In genomic region chr7:101626069-101626671, GRCh38 we compare ENCODE assay signal across 20 cellular contexts. TPM values are rescaled to one million over a fixed set of nuclear protein-coding genes. Genes with fewer than 3 reads are reported as not detected.
"Had no signal": no experiment of that assay in that cellular context is flagged by ENCODE, and none has a peak within 500 bp of the region (broad histone marks: within the 10 kb centered on the region; RNA-seq: fewer than 3 reads in every experiment).

No MANE protein-coding gene starts in this region.

- H3K27me3 ChIP-seq: gastrocnemius medialis had no signal

- H3K9me3 Mint-ChIP-seq: naive B cell; stimulated activated naive CD8-positive, alpha-beta T cell treated with anti-CD3 and anti-CD28 coated beads, Interleukin-15, Interleukin-2, amounts not matched to agents 100 ng/mL and 50 ng/mL, for 24 hours; type B pancreatic cell had no signal

- H3K9me3 ChIP-seq: gastrocnemius medialis, heart right ventricle had no signal

- ATAC-seq: gastrocnemius medialis, heart right ventricle had no signal

- H3K27ac Mint-ChIP-seq: stimulated activated naive CD8-positive, alpha-beta T cell treated with anti-CD3 and anti-CD28 coated beads, Interleukin-15, Interleukin-2, amounts not matched to agents 100 ng/mL and 50 ng/mL, for 24 hours; type B pancreatic cell had no signal

- H3K4me3 Mint-ChIP-seq: naive B cell; stimulated activated naive CD8-positive, alpha-beta T cell treated with anti-CD3 and anti-CD28 coated beads, Interleukin-15, Interleukin-2, amounts not matched to agents 100 ng/mL and 50 ng/mL, for 24 hours; type B pancreatic cell had no signal

- H3K36me3 ChIP-seq: gastrocnemius medialis, heart right ventricle had no signal

- H3K36me3 Mint-ChIP-seq: naive B cell, type B pancreatic cell had no signal

- H3K27ac ChIP-seq: gastrocnemius medialis, heart right ventricle had no signal

- H3K4me3 ChIP-seq: gastrocnemius medialis, heart right ventricle, lung had no signal

- DNase-seq: activated CD4-positive, CD25-positive, alpha-beta regulatory T cell treated with anti-CD3 and anti-CD28 coated beads, Interleukin-2, amount 50 U/mL, for 72 hours; activated naive CD4-positive, alpha-beta T cell treated with Interleukin-2 at 50 U/mL for 16 hours; activated T-cell treated with anti-CD3 and anti-CD28 coated beads for 4 hours; aorta; erythroblast; gastrocnemius medialis; heart right ventricle; naive B cell; nucleus accumbens; small intestine; stimulated activated CD4-positive, alpha-beta T cell treated with anti-CD3 and anti-CD28 coated beads, Interleukin-4, amount 100 ng/mL, for 4 hours; stimulated activated CD8-positive, alpha-beta memory T cell treated with anti-CD3 and anti-CD28 coated beads, Interleukin-4, amount 100 ng/mL, for 48 hours; T-helper 9 cell had no signal

RNA-seq across cellular contexts. Expression of gene MYL10, which starts 2.9 kb away (rescaled TPM):
- total RNA-seq: aorta, dermis microvascular lymphatic vessel endothelial cell, heart right ventricle, lung, mononuclear cell, posterior vena cava, temporal lobe had no signal
- polyA plus RNA-seq: aorta, heart right ventricle, lung, small intestine had no signal
